In genomic region chr6:27871919-27872633, GRCh38 we compare ENCODE assay signal across 8 cellular contexts. TPM values are rescaled to one million over a fixed set of nuclear protein-coding genes. Genes with fewer than 3 reads are reported as not detected.
DNase-seq lines count a peak whose midpoint lies in the region; ATAC-seq and TF ChIP-seq lines count a peak whose summit lies in the region.

No MANE protein-coding gene starts in this region.

- H3K4me3 ChIP-seq in duodenal mucosa (ENCODE audit: low read depth in 1 of 2, low read length in 2 of 2), result peak overlapping the region; percentile 67 to 91
- H3K4me3 ChIP-seq in lung, result peak overlapping the region; percentile 57

- ATAC-seq in GM18861 (IDR thresholded peaks at IDR 0.05; ENCODE audit: unreplicated experiment) (peak; percentile 43), HG03097 (IDR thresholded peaks at IDR 0.05; ENCODE audit: low FRiP score, unreplicated experiment) (peak; percentile 62), lung (ENCODE audit: insufficient read depth, low FRiP score) (peak; percentile 81)

- WGBS in lung, 2 donors, result 2% methylated on average over 50 of the region's 50 CpGs

- H3K9me3 ChIP-seq in duodenal mucosa (ENCODE audit: control insufficient read depth in 1 of 2, low read length in 2 of 2), result no peaks in the 10 kb centered on the region
- H3K9me3 ChIP-seq in lung (ENCODE audit: control insufficient read depth in 2 of 2, insufficient read depth in 1 of 2, low read length in 1 of 2), result peaks cover 0 to 5% of the 10 kb centered on the region in 2 donors

- DNase-seq in ACHN (peak; percentile 74), NCI-H2227 (lab: John Stamatoyannopoulos, UW; ENCODE audit: unreplicated experiment) (peak; percentile 97), lung (ENCODE audit: low spot score) (peak; percentile 86)
- DNase-seq in activated CD4-positive, alpha-beta T cell treated with anti-CD3 and anti-CD28 coated beads, Interleukin-2, amount 50 U/mL, for 4 hours, result peak; percentile 73 to 76
- peak; percentile 61 for DNase-seq in stimulated activated CD8-positive, alpha-beta memory T cell treated with anti-CD3 and anti-CD28 coated beads, Interleukin-12 subunit alpha, Interleukin-12 subunit beta, amount 100 ng/mL, for 4 hours (ENCODE audit: low read depth)

- peaks cover 16 to 23% of the 10 kb centered on the region in 2 donors for H3K4me1 ChIP-seq in duodenal mucosa (ENCODE audit: control insufficient read depth in 1 of 2, insufficient read depth in 2 of 2, low read length in 2 of 2)
- peaks cover 0 to 9% of the 10 kb centered on the region in 2 donors for H3K4me1 ChIP-seq in lung (ENCODE audit: control insufficient read depth in 2 of 2, insufficient read depth in 2 of 2, low read length in 2 of 2)

- H3K27ac ChIP-seq in duodenal mucosa (ENCODE audit: low read depth, low read length), result peak overlapping the region; percentile 86
- H3K27ac ChIP-seq in lung (ENCODE audit: low read depth in 1 of 2, low read length in 1 of 2), result peak overlapping the region; percentile 76 to 95

- H3K36me3 ChIP-seq in duodenal mucosa (ENCODE audit: control insufficient read depth in 1 of 2, insufficient read depth in 2 of 2, low read length in 2 of 2) (no peaks in the 10 kb centered on the region), lung (ENCODE audit: control insufficient read depth in 2 of 2, insufficient read depth in 2 of 2, low read length in 2 of 2) (no peaks in the 10 kb centered on the region)

- TF ChIP-seq CTCF in lung (IDR thresholded peaks at IDR 0.05; ENCODE audit: control extremely low read depth, extremely low read depth), result no peak

- in situ Hi-C loops in ACHN (cut with HindIII; ENCODE audit: low pct_ligation_motif_present, low pct_unique_long_range_greater_than_20kb, low sequenced_read_pairs), result no loop called here

- peak overlapping the region; percentile 82 for H3K9ac ChIP-seq in duodenal mucosa (ENCODE audit: low read depth in 1 of 2, low read length in 2 of 2)

- no peaks in the 10 kb centered on the region for H3K27me3 ChIP-seq in duodenal mucosa (ENCODE audit: control insufficient read depth in 1 of 2, insufficient read depth in 2 of 2, low read length in 2 of 2)
- no peaks in the 10 kb centered on the region for H3K27me3 ChIP-seq in lung (ENCODE audit: control insufficient read depth, insufficient read depth)

RNA-seq across cellular contexts. Expression of gene OR2B2, which starts 40.1 kb away (rescaled TPM):
- total RNA-seq in lung, result not detected
- polyA plus RNA-seq in lung, result not detected

Comparison
In these comparisons a context has a peak if more than half of its experiments do, and no peak if none do; other contexts are left out.
1. Peak in every context shown above with its lines: DNase-seq, ATAC-seq, H3K4me3 ChIP-seq and H3K27ac ChIP-seq.